In genomic region chr6:37051138-37052026, GRCh38 we compare ENCODE assay signal across 8 cellular contexts. TPM values are rescaled to one million over a fixed set of nuclear protein-coding genes. Genes with fewer than 3 reads are reported as not detected.
A peak's percentile ranks its signal among the peaks of the same experiment; 100 is the strongest.
DNase-seq lines count a peak whose midpoint lies in the region; ATAC-seq, FAIRE-seq and TF ChIP-seq lines count a peak whose summit lies in the region.

No MANE protein-coding gene starts in this region.

- H3K4me1 Mint-ChIP-seq in CD4-positive, CD25-positive, alpha-beta regulatory T cell = peaks cover 19 to 63% (median 51%) of the 10 kb centered on the region in 4 donors

- peak; percentile 72 to 73 for ATAC-seq in CD4-positive, CD25-positive, alpha-beta regulatory T cell (ENCODE audit: low read depth in 2 of 2)
- no peak for ATAC-seq in HG02571 (IDR thresholded peaks at IDR 0.05; ENCODE audit: unreplicated experiment)

- TF ChIP-seq CTCF in bronchial epithelial cell (IDR thresholded peaks at IDR 0.05; ENCODE audit: insufficient read depth, low read length, severe bottlenecking) = peak; percentile 95
- peak; percentile 90 for TF ChIP-seq CTCF in kidney epithelial cell (IDR thresholded peaks at IDR 0.05; ENCODE audit: insufficient read depth, low read length, poor library complexity, severe bottlenecking)

- H3K9me3 ChIP-seq in CD4-positive, CD25-positive, alpha-beta regulatory T cell (ENCODE audit: control insufficient read depth in 2 of 2, low read length in 2 of 2) = no peaks in the 10 kb centered on the region

- peak overlapping the region; percentile 93 to 99 (median 97) for H3K27ac Mint-ChIP-seq in CD4-positive, CD25-positive, alpha-beta regulatory T cell

- no peaks in the 10 kb centered on the region for H3K36me3 ChIP-seq in CD4-positive, CD25-positive, alpha-beta regulatory T cell (ENCODE audit: control insufficient read depth, insufficient read depth, low read length)
- H3K36me3 ChIP-seq in bronchial epithelial cell (ENCODE audit: control insufficient read depth, insufficient read depth, low read length) (no peaks in the 10 kb centered on the region), kidney epithelial cell (ENCODE audit: control insufficient read depth, insufficient read depth, low read length) (no peaks in the 10 kb centered on the region)

- no peak for FAIRE-seq in bronchial epithelial cell (lab: Jason Lieb, UNC)

- H3K27ac ChIP-seq in CD4-positive, CD25-positive, alpha-beta regulatory T cell (ENCODE audit: insufficient read depth, low read length, poor library complexity, severe bottlenecking) = peak overlapping the region; percentile 85

- no peaks in the 10 kb centered on the region for H3K27me3 ChIP-seq in CD4-positive, CD25-positive, alpha-beta regulatory T cell (ENCODE audit: control insufficient read depth, insufficient read depth, low read length)
- H3K27me3 ChIP-seq in bronchial epithelial cell (ENCODE audit: control insufficient read depth, insufficient read depth, low read length) = no peaks in the 10 kb centered on the region
- no peaks in the 10 kb centered on the region for H3K27me3 ChIP-seq in kidney epithelial cell (ENCODE audit: control insufficient read depth, insufficient read depth, low read length)

- H3K4me3 Mint-ChIP-seq in CD4-positive, CD25-positive, alpha-beta regulatory T cell = peak overlapping the region; percentile 65 to 83 (median 75)

- H3K27me3 Mint-ChIP-seq in CD4-positive, CD25-positive, alpha-beta regulatory T cell = no peaks in the 10 kb centered on the region

- peaks cover 57% of the 10 kb centered on the region for H3K4me1 ChIP-seq in CD4-positive, CD25-positive, alpha-beta regulatory T cell (ENCODE audit: control insufficient read depth, insufficient read depth, low read length, poor library complexity, severe bottlenecking)

- no peak overlapping the region for H3K4me3 ChIP-seq in CD4-positive, CD25-positive, alpha-beta regulatory T cell (ENCODE audit: low read depth, low read length)
- H3K4me3 ChIP-seq in bronchial epithelial cell (ENCODE audit: low read depth, low read length) (no peak overlapping the region), kidney epithelial cell (ENCODE audit: low read depth, low read length) (no peak overlapping the region)

- POLR2A ChIA-PET in HEK293T (lab: Yijun Ruan, JAX) = interaction anchor here (0.8 to 2.2 kb wide), 4 partner anchors 59 to 121 kb away, joined by 3 to 13 read pairs (median 8); partner anchors contain the start of gene PIM1

- peak; percentile 73 to 97 (median 84) for DNase-seq in CD4-positive, CD25-positive, alpha-beta regulatory T cell
- DNase-seq in HEK293T (ENCODE audit: extremely low spot score) = peak; percentile 81
- peak; percentile 28 for DNase-seq in NCI-H446 treated with DMSO at 0.1 percent for 48 hours (lab: John Stamatoyannopoulos, UW)
- peak; percentile 67 for DNase-seq in activated CD4-positive, CD25-positive, alpha-beta regulatory T cell treated with anti-CD3 and anti-CD28 coated beads, Interleukin-2, amount 50 U/mL, for 16 hours (ENCODE audit: low read depth, low spot score)
- peak; percentile 44 for DNase-seq in bronchial epithelial cell (ENCODE audit: low read depth)
- no peak for DNase-seq in kidney epithelial cell (ENCODE audit: low read depth)
- DNase-seq in stimulated activated CD4-positive, alpha-beta T cell treated with anti-CD3 and anti-CD28 coated beads, Interleukin-1b, Interleukin-23, amount 100 ng/mL, for 24 hours (ENCODE audit: low read depth in 4 of 4, low spot score in 1 of 4) = peak; percentile 59 to 84 (median 80)

- H3K36me3 Mint-ChIP-seq in CD4-positive, CD25-positive, alpha-beta regulatory T cell = no peaks in the 10 kb centered on the region

- H3K9me3 Mint-ChIP-seq in CD4-positive, CD25-positive, alpha-beta regulatory T cell = peaks cover 0 to 3% (median 0%) of the 10 kb centered on the region in 7 donors

- CTCF ChIA-PET in HEK293T (lab: Yijun Ruan, JAX) = interaction anchor here (0.6 to 3.8 kb wide), 16 partner anchors 8 to 263 kb away, joined by 3 to 25 read pairs (median 4); no protein-coding TSS in a partner anchor

TF ChIP-seq in HEK293T, 16 proteins besides CTCF, POLR2A, EP300 and RAD21:
- no peak for TF ChIP-seq ELF4 (IDR thresholded peaks at IDR 0.05)
- TF ChIP-seq FOXM1 (IDR thresholded peaks at IDR 0.05; ENCODE audit: borderline replicate concordance) = no peak
- no peak for TF ChIP-seq BHLHE40 (IDR thresholded peaks at IDR 0.05; ENCODE audit: borderline replicate concordance)
- TF ChIP-seq LEF1 (IDR thresholded peaks at IDR 0.05; ENCODE audit: borderline replicate concordance) = no peak
- no peak for TF ChIP-seq NFRKB (IDR thresholded peaks at IDR 0.05)
- TF ChIP-seq HDGF (IDR thresholded peaks at IDR 0.05; ENCODE audit: borderline replicate concordance) = no peak
- no peak for TF ChIP-seq FOXK2 (IDR thresholded peaks at IDR 0.05)
- TF ChIP-seq TARDBP (IDR thresholded peaks at IDR 0.05) = no peak
- TF ChIP-seq, protein P1, sequence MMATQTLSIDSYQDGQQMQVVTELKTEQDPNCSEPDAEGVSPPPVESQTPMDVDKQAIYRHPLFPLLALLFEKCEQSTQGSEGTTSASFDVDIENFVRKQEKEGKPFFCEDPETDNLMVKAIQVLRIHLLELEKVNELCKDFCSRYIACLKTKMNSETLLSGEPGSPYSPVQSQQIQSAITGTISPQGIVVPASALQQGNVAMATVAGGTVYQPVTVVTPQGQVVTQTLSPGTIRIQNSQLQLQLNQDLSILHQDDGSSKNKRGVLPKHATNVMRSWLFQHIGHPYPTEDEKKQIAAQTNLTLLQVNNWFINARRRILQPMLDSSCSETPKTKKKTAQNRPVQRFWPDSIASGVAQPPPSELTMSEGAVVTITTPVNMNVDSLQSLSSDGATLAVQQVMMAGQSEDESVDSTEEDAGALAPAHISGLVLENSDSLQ (IDR thresholded peaks at IDR 0.05) = no peak
- no peak for TF ChIP-seq CTBP1 (IDR thresholded peaks at IDR 0.05; ENCODE audit: borderline replicate concordance)
- TF ChIP-seq FOXA1 (IDR thresholded peaks at IDR 0.05) = no peak
- no peak for TF ChIP-seq SP1 (IDR thresholded peaks at IDR 0.05)
- TF ChIP-seq L3MBTL2 (conservative IDR thresholded peaks at IDR 0.05) = no peak
- TF ChIP-seq ARNT (IDR thresholded peaks at IDR 0.05) = no peak
- no peak for TF ChIP-seq SUZ12 (IDR thresholded peaks at IDR 0.05)
- no peak for TF ChIP-seq ZNF384 (IDR thresholded peaks at IDR 0.05)

RNA-seq across cellular contexts. Expression of gene FGD2, which starts 45.9 kb away (rescaled TPM):
- total RNA-seq in CD4-positive, CD25-positive, alpha-beta regulatory T cell = 1.9 TPM
- polyA plus RNA-seq in CD4-positive, CD25-positive, alpha-beta regulatory T cell = under 1 TPM in 3 of 4 donors, not detected in 1; 0.21 to 0.77 (median 0.43) TPM
- total RNA-seq in bronchial epithelial cell (under 0.01 and 0.26 TPM in 2 replicates), kidney epithelial cell (0.04 and 0.68 TPM in 2 replicates)
